10 cellular contexts compared by ENCODE assay signal in the genomic region with DNA sequence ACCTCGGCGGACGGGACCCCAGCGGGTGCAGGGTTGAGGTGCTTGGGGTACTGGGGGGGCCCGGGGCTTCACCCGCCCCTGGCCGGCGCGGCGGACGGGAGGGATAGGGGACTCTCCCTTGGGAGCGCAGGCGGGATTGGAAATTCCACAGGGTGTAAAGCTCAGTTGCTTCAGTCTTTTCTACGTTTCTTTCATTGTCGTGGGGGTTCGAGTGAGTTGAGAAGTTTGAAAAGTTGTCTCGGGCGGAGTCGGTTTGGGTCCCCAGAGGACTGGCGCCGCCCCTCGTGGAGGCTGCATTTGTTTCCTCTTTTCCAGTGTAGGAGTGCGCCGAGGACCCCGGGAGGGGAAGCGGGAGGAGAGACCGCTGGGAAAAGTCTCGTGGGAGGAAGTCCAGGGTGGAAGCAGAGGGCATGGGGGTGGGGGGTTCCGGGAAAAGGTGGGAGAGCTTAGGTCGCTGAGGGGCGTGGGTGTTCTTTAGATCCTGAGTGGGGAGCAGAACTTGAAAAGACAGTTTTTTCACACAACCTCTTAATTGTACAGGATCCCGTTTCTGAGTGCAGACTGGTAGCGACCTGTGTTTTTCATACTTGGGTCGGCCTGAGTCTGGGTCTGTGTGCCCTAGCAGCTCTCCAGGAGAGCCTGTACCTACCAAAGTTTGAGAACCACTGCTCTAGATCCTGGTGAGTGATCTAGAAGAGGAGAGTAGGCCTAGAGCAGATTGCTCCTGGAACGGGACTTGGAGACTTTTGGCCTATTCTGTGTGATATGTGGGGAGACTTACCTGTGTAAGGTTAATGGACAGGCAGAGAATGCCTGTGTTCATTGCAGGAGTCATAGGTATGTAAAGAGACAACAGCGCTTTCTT.
DNase-seq lines count a peak whose midpoint lies in the region; ATAC-seq, FAIRE-seq and TF ChIP-seq lines count a peak whose summit lies in the region.
"Had no signal": no experiment of that assay in that cellular context is flagged by ENCODE, and none has a peak within 500 bp of the region (broad histone marks: within the 10 kb centered on the region; RNA-seq: fewer than 3 reads in every experiment).

No MANE protein-coding gene starts in this region.

- ATAC-seq in HG02973 (IDR thresholded peaks at IDR 0.05; ENCODE audit: unreplicated experiment) (no peak), GM21723 (IDR thresholded peaks at IDR 0.05; ENCODE audit: unreplicated experiment) (no peak)
- ATAC-seq: effector memory CD8-positive, alpha-beta T cell; SK-N-SH treated with all-trans-retinoic acid at 6 μM for 48 hours had no signal

- H3K27ac ChIP-seq in brain microvascular endothelial cell (no peak overlapping the region), skin epidermis (peak overlapping the region; percentile 63 to 96 (median 90))

- peaks cover 10% of the 10 kb centered on the region for H3K27me3 ChIP-seq in brain microvascular endothelial cell (replicated peaks)

- in situ Hi-C loops in brain microvascular endothelial cell (cut with HindIII; ENCODE audit: low pct_ligation_motif_present, low sequenced_read_pairs) = no loop called here

- FAIRE-seq in HTR-8/SVneo (lab: Jason Lieb, UNC) = no peak

- TF ChIP-seq CTCF in brain microvascular endothelial cell (IDR thresholded peaks at IDR 0.05; ENCODE audit: low read depth, low read length, missing control alignments) = no peak

- H3K4me3 ChIP-seq in brain microvascular endothelial cell (ENCODE audit: low read depth, low read length) (peak overlapping the region; percentile 49), skin epidermis (peak overlapping the region; percentile 39 to 62 (median 54))

- H3K36me3 ChIP-seq in brain microvascular endothelial cell (replicated peaks) = no peaks in the 10 kb centered on the region

- DNase-seq in HTR-8/SVneo (ENCODE audit: insufficient read length, low spot score) = peak; percentile 36
- DNase-seq in brain microvascular endothelial cell = no peak
- DNase-seq in iPS-NIHi11 (ENCODE audit: low spot score) = peak; percentile 44
- no peak for DNase-seq in activated naive CD4-positive, alpha-beta T cell (lab: John Stamatoyannopoulos, UW)
- no peak for DNase-seq in activated naive CD4-positive, alpha-beta T cell treated with anti-CD3 and anti-CD28 coated beads, Interleukin-2, amount 50 U/mL, for 16 hours
- DNase-seq: effector memory CD8-positive, alpha-beta T cell had no signal

Comparison
In these comparisons a context has a peak if more than half of its experiments do, and no peak if none do; other contexts are left out.
1. DNase-seq: peak in HTR-8/SVneo (single experiment) and iPS-NIHi11 (single experiment); none in brain microvascular endothelial cell (single experiment), activated naive CD4-positive, alpha-beta T cell (0 of 4) and activated naive CD4-positive, alpha-beta T cell treated with anti-CD3 and anti-CD28 coated beads, Interleukin-2, amount 50 U/mL, for 16 hours (single experiment).